1 cellular context compared by ENCODE assay signal in genomic region chr17:38457577-38458371, GRCh38.
A peak's percentile ranks its signal among the peaks of the same experiment; 100 is the strongest.
TF ChIP-seq lines count a peak whose summit lies in the region.

No MANE protein-coding gene starts in this region.

TF ChIP-seq in GM12878, 131 proteins besides CTCF, POLR2A, EP300 and RAD21:
- TF ChIP-seq USF1 (IDR thresholded peaks at IDR 0.05; ENCODE audit: borderline replicate concordance, extremely low read length, insufficient read depth, low read depth, low read length) (no peak), SIX5 (IDR thresholded peaks at IDR 0.05; ENCODE audit: low read depth, low read length, severe bottlenecking) (no peak), ZNF274 (IDR thresholded peaks at IDR 0.05; ENCODE audit: insufficient read depth, insufficient read length) (no peak), MEF2A (IDR thresholded peaks at IDR 0.05; ENCODE audit: insufficient read depth, low read depth, low read length) (no peak)
- TF ChIP-seq, protein P1, sequence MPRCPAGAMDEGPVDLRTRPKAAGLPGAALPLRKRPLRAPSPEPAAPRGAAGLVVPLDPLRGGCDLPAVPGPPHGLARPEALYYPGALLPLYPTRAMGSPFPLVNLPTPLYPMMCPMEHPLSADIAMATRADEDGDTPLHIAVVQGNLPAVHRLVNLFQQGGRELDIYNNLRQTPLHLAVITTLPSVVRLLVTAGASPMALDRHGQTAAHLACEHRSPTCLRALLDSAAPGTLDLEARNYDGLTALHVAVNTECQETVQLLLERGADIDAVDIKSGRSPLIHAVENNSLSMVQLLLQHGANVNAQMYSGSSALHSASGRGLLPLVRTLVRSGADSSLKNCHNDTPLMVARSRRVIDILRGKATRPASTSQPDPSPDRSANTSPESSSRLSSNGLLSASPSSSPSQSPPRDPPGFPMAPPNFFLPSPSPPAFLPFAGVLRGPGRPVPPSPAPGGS (IDR thresholded peaks at IDR 0.05; ENCODE audit: borderline replicate concordance, insufficient read depth, low read depth, low read length, poor library complexity, severe bottlenecking) = peak; percentile 60
- TF ChIP-seq, protein P2, sequence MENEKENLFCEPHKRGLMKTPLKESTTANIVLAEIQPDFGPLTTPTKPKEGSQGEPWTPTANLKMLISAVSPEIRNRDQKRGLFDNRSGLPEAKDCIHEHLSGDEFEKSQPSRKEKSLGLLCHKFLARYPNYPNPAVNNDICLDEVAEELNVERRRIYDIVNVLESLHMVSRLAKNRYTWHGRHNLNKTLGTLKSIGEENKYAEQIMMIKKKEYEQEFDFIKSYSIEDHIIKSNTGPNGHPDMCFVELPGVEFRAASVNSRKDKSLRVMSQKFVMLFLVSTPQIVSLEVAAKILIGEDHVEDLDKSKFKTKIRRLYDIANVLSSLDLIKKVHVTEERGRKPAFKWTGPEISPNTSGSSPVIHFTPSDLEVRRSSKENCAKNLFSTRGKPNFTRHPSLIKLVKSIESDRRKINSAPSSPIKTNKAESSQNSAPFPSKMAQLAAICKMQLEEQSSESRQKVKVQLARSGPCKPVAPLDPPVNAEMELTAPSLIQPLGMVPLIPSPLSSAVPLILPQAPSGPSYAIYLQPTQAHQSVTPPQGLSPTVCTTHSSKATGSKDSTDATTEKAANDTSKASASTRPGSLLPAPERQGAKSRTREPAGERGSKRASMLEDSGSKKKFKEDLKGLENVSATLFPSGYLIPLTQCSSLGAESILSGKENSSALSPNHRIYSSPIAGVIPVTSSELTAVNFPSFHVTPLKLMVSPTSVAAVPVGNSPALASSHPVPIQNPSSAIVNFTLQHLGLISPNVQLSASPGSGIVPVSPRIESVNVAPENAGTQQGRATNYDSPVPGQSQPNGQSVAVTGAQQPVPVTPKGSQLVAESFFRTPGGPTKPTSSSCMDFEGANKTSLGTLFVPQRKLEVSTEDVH (IDR thresholded peaks at IDR 0.05; ENCODE audit: low read depth, partially characterized antibody) = no peak
- TF ChIP-seq, protein P3, sequence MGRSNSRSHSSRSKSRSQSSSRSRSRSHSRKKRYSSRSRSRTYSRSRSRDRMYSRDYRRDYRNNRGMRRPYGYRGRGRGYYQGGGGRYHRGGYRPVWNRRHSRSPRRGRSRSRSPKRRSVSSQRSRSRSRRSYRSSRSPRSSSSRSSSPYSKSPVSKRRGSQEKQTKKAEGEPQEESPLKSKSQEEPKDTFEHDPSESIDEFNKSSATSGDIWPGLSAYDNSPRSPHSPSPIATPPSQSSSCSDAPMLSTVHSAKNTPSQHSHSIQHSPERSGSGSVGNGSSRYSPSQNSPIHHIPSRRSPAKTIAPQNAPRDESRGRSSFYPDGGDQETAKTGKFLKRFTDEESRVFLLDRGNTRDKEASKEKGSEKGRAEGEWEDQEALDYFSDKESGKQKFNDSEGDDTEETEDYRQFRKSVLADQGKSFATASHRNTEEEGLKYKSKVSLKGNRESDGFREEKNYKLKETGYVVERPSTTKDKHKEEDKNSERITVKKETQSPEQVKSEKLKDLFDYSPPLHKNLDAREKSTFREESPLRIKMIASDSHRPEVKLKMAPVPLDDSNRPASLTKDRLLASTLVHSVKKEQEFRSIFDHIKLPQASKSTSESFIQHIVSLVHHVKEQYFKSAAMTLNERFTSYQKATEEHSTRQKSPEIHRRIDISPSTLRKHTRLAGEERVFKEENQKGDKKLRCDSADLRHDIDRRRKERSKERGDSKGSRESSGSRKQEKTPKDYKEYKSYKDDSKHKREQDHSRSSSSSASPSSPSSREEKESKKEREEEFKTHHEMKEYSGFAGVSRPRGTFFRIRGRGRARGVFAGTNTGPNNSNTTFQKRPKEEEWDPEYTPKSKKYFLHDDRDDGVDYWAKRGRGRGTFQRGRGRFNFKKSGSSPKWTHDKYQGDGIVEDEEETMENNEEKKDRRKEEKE (IDR thresholded peaks at IDR 0.05) = no peak
